Comparison of ENCODE assay signal across 14 cellular contexts in the genomic region with DNA sequence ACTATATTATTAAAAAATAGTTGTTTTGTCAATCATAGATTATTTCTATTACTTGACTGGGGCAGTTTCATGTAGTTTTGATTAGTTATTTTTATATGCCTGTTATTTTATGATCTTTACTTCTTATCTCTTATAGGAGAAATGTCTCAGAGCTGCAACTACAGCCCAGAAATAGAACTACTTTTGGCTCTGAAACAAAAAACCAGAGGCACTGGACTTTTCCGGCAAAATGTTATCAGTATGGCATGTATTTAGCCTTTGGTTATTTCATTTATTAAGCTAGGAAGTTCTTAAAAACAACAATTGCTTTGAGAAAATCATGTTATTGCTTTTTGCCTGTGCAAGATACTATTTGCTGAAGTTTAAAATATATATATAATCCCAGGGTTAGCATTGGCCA.
DNase-seq lines count a peak whose midpoint lies in the region; ATAC-seq, FAIRE-seq and TF ChIP-seq lines count a peak whose summit lies in the region.
"Had no signal": no experiment of that assay in that cellular context is flagged by ENCODE, and none has a peak within 500 bp of the region (broad histone marks: within the 10 kb centered on the region; RNA-seq: fewer than 3 reads in every experiment).

No MANE protein-coding gene starts in this region.

- no peak overlapping the region for H3K4me3 ChIP-seq in endothelial cell of umbilical vein (replicated peaks in 1 of 3; ENCODE audit: insufficient read depth in 1 of 3, low read depth in 1 of 3, low read length in 3 of 3)
- no peak overlapping the region for H3K4me3 ChIP-seq in smooth muscle cell
- H3K4me3 ChIP-seq: BLaER1 treated with 17β-estradiol and CSF1 and Interleukin-3, amounts not matched to agents 10 nM and 100 nM; HAP-1 had no signal

- intact Hi-C loops in left ventricle myocardium superior (cut with micrococcal nuclease) (no loop called here), Right ventricle myocardium inferior (cut with DNase I) (no loop called here), endothelial cell of umbilical vein (cut with micrococcal nuclease) (no loop called here)

- ATAC-seq in left ventricle myocardium superior (peak; percentile 41), Right ventricle myocardium inferior (no peak), HG03432 (IDR thresholded peaks at IDR 0.05; ENCODE audit: unreplicated experiment) (no peak)

- no peak for TF ChIP-seq POLR2A in endothelial cell of umbilical vein (IDR thresholded peaks at IDR 0.05; ENCODE audit: low read depth, low read length)

- no peaks in the 10 kb centered on the region for H3K79me2 ChIP-seq in endothelial cell of umbilical vein (ENCODE audit: control insufficient read depth, insufficient read depth, low read length)
- H3K79me2 ChIP-seq in smooth muscle cell (ENCODE audit: low read depth) = no peaks in the 10 kb centered on the region

- POLR2A ChIA-PET in endothelial cell of umbilical vein (lab: Charles Lee) = no interaction called here

- H3K4me1 ChIP-seq in endothelial cell of umbilical vein (ENCODE audit: control insufficient read depth, extremely low read depth, insufficient read depth, low read length) (no peaks in the 10 kb centered on the region), smooth muscle cell (ENCODE audit: low read depth) (no peaks in the 10 kb centered on the region)
- H3K4me1 ChIP-seq: BLaER1 treated with 17β-estradiol and CSF1 and Interleukin-3, amounts not matched to agents 10 nM and 100 nM; HAP-1 had no signal

- H3K4me2 ChIP-seq in endothelial cell of umbilical vein (ENCODE audit: insufficient read depth, low read length) (no peak overlapping the region), smooth muscle cell (no peak overlapping the region)
- H3K4me2 ChIP-seq: BLaER1 treated with 17β-estradiol and CSF1 and Interleukin-3, amounts not matched to agents 10 nM and 100 nM had no signal

- H3F3A ChIP-seq in smooth muscle cell (ENCODE audit: low read depth) = no peaks in the 10 kb centered on the region

- CTCF ChIA-PET in endothelial cell of umbilical vein (lab: Charles Lee) = interaction anchor here (1.3 kb wide), 1 partner anchor 18 kb away, joined by 3 read pairs; no protein-coding TSS in a partner anchor

- DNase-seq in left ventricle myocardium superior (no peak), Right ventricle myocardium inferior (ENCODE audit: missing footprints) (no peak), endothelial cell of umbilical vein (ENCODE audit: low read depth, low spot score) (peak; percentile 58), smooth muscle cell (lab: John Stamatoyannopoulos, UW; ENCODE audit: unreplicated experiment) (no peak), GM03348 (ENCODE audit: low spot score) (no peak)
- no peak for DNase-seq in stimulated activated CD4-positive, alpha-beta T cell treated with anti-CD3 and anti-CD28 coated beads, Interleukin-2, amount 100 ng/mL, for 48 hours
- DNase-seq: ACHN; CD4-positive, CD25-positive, alpha-beta regulatory T cell; DMS53; GF-D8 had no signal

- H3K36me3 ChIP-seq in endothelial cell of umbilical vein (ENCODE audit: control insufficient read depth in 2 of 2, extremely low read depth in 1 of 2, insufficient read depth in 2 of 2, low read length in 2 of 2) = no peaks in the 10 kb centered on the region
- H3K36me3 ChIP-seq in smooth muscle cell (ENCODE audit: low read depth) = no peaks in the 10 kb centered on the region
- H3K36me3 ChIP-seq: BLaER1 treated with 17β-estradiol and CSF1 and Interleukin-3, amounts not matched to agents 10 nM and 100 nM; HAP-1 had no signal

- H3K27ac ChIP-seq in endothelial cell of umbilical vein (ENCODE audit: insufficient read depth, low read depth, low read length) = no peak overlapping the region
- H3K27ac ChIP-seq in smooth muscle cell (ENCODE audit: low read depth) = no peak overlapping the region
- H3K27ac ChIP-seq: BLaER1 treated with 17β-estradiol and CSF1 and Interleukin-3, amounts not matched to agents 10 nM and 100 nM had no signal

- no peak overlapping the region for H2AFZ ChIP-seq in endothelial cell of umbilical vein (ENCODE audit: low read depth, low read length)
- peak overlapping the region; percentile 32 for H2AFZ ChIP-seq in smooth muscle cell (ENCODE audit: low read depth)

- H4K20me1 ChIP-seq in endothelial cell of umbilical vein (replicated peaks; ENCODE audit: control insufficient read depth, extremely low read depth, insufficient read depth, low read length) (no peaks in the 10 kb centered on the region), smooth muscle cell (ENCODE audit: low read depth) (no peaks in the 10 kb centered on the region)
- H4K20me1 ChIP-seq: BLaER1 treated with 17β-estradiol and CSF1 and Interleukin-3, amounts not matched to agents 10 nM and 100 nM had no signal

- TF ChIP-seq CTCF in endothelial cell of umbilical vein (IDR thresholded peaks at IDR 0.05; ENCODE audit: extremely low read depth in 1 of 2, insufficient read depth in 1 of 2, low read depth in 1 of 2, low read length in 2 of 2) = no peak
- TF ChIP-seq CTCF in smooth muscle cell (IDR thresholded peaks at IDR 0.05; ENCODE audit: borderline replicate concordance, insufficient read depth, poor library complexity, severe bottlenecking) = no peak

- H3K9me1 ChIP-seq in endothelial cell of umbilical vein (replicated peaks; ENCODE audit: control insufficient read depth, extremely low read depth, insufficient read depth, low read length) = no peaks in the 10 kb centered on the region

- H3K9ac ChIP-seq in endothelial cell of umbilical vein (replicated peaks; ENCODE audit: extremely low read depth, insufficient read depth, low read length) (no peak overlapping the region), smooth muscle cell (ENCODE audit: low read depth) (no peak overlapping the region)
- H3K9ac ChIP-seq: BLaER1 treated with 17β-estradiol and CSF1 and Interleukin-3, amounts not matched to agents 10 nM and 100 nM had no signal

- no TSS peak for BruUV-seq in endothelial cell of umbilical vein (replicated peaks; lab: Mats Ljungman, UMichigan)

- H3K27me3 ChIP-seq in endothelial cell of umbilical vein (ENCODE audit: control insufficient read depth in 2 of 2, insufficient read depth in 2 of 2, low read length in 2 of 2) = no peaks in the 10 kb centered on the region
- H3K27me3 ChIP-seq in smooth muscle cell (ENCODE audit: low read depth) = no peaks in the 10 kb centered on the region
- H3K27me3 ChIP-seq: BLaER1 treated with 17β-estradiol and CSF1 and Interleukin-3, amounts not matched to agents 10 nM and 100 nM had no signal

- H3K9me3 ChIP-seq in endothelial cell of umbilical vein (replicated peaks; ENCODE audit: control insufficient read depth, insufficient read depth, low read length) = no peaks in the 10 kb centered on the region
- H3K9me3 ChIP-seq in smooth muscle cell (replicated peaks; ENCODE audit: low read depth) = no peaks in the 10 kb centered on the region
- H3K9me3 ChIP-seq: BLaER1 treated with 17β-estradiol and CSF1 and Interleukin-3, amounts not matched to agents 10 nM and 100 nM; HAP-1 had no signal

- WGBS in smooth muscle cell (ENCODE audit: low lambda C conversion rate) = 75% methylated on average over 1 of the region's 1 CpG

- dilution Hi-C loops in endothelial cell of umbilical vein (cut with MboI; ENCODE audit: extremely low pct_ligation_motif_present, low sequenced_read_pairs) = no loop called here

- FAIRE-seq in endothelial cell of umbilical vein (lab: Jason Lieb, UNC) = peak; percentile 33
- FAIRE-seq: H1 had no signal

TF ChIP-seq in endothelial cell of umbilical vein, 7 proteins besides CTCF, POLR2A, EP300 and RAD21:
- TF ChIP-seq GATA2 (IDR thresholded peaks at IDR 0.05; ENCODE audit: insufficient read depth, insufficient read length, low read depth, low read length) (no peak), JUN (IDR thresholded peaks at IDR 0.05; ENCODE audit: borderline replicate concordance, insufficient read depth, insufficient read length, low read depth) (no peak), POLR2AphosphoS5 (IDR thresholded peaks at IDR 0.05; ENCODE audit: insufficient read depth, low read depth, low read length) (no peak), MYC (IDR thresholded peaks at IDR 0.05; ENCODE audit: low read depth, low read length) (no peak), FOS (IDR thresholded peaks at IDR 0.05; ENCODE audit: borderline replicate concordance, insufficient read depth, low read length) (no peak), EZH2 (IDR thresholded peaks at IDR 0.05; ENCODE audit: borderline replicate concordance, low read depth, low read length, severe bottlenecking) (no peak)
- TF ChIP-seq, protein P1, sequence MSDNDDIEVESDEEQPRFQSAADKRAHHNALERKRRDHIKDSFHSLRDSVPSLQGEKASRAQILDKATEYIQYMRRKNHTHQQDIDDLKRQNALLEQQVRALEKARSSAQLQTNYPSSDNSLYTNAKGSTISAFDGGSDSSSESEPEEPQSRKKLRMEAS (IDR thresholded peaks at IDR 0.05; ENCODE audit: insufficient read depth, insufficient read length) = no peak
